ENCODE assay signal across 8 cellular contexts in genomic region chr5:151239237-151239861, GRCh38. TPM values are rescaled to one million over a fixed set of nuclear protein-coding genes. Genes with fewer than 3 reads are reported as not detected.
DNase-seq lines count a peak whose midpoint lies in the region; ATAC-seq and TF ChIP-seq lines count a peak whose summit lies in the region.

No MANE protein-coding gene starts in this region.

- H2AFZ ChIP-seq in PC-3 (ENCODE audit: low read length), result no peak overlapping the region; the same call in 1 of the 2 replicates
- H2AFZ ChIP-seq in hepatocyte, result no peak overlapping the region

- H3K4me3 ChIP-seq in PC-3 (ENCODE audit: low read length) (no peak overlapping the region), astrocyte of the cerebellum (ENCODE audit: low read depth, low read length) (no peak overlapping the region), hepatocyte (no peak overlapping the region), skeletal muscle tissue (ENCODE audit: low read length in 3 of 3) (peak overlapping the region; percentile 68 to 73 (median 70))

- H3K4me2 ChIP-seq in PC-3 (ENCODE audit: low read length) (no peak overlapping the region), hepatocyte (no peak overlapping the region)

- H4K20me1 ChIP-seq in PC-3 (ENCODE audit: low read length) (no peaks in the 10 kb centered on the region), hepatocyte (ENCODE audit: insufficient read depth, poor library complexity, severe bottlenecking) (no peaks in the 10 kb centered on the region)

- H3K27me3 ChIP-seq in PC-3 (ENCODE audit: low read length) (no peaks in the 10 kb centered on the region), hepatocyte (no peaks in the 10 kb centered on the region), skeletal muscle tissue (ENCODE audit: control insufficient read depth in 3 of 3, insufficient read depth in 3 of 3, low read length in 3 of 3) (no peaks in the 10 kb centered on the region)

- in situ Hi-C loops in astrocyte of the cerebellum (cut with HindIII; ENCODE audit: low sequenced_read_pairs), result no loop called here

- CTCF ChIA-PET in PC-3 (lab: Charles Lee), result interaction anchor here (0.6 to 1.2 kb wide), 11 partner anchors 13 to 215 kb away, joined by 3 to 20 read pairs (median 6); partner anchors contain the start of genes ANXA6, CCDC69 and GM2A

- H3K79me2 ChIP-seq in PC-3 (ENCODE audit: low read length) (no peaks in the 10 kb centered on the region), hepatocyte (no peaks in the 10 kb centered on the region)

- H3K27ac ChIP-seq in PC-3 (ENCODE audit: low read length), result no peak overlapping the region
- H3K27ac ChIP-seq in hepatocyte, result no peak overlapping the region
- peak overlapping the region; percentile 92 for H3K27ac ChIP-seq in skeletal muscle tissue (ENCODE audit: low read depth, low read length)

- H3F3A ChIP-seq in PC-3 (ENCODE audit: low read length, unreplicated experiment), result no peaks in the 10 kb centered on the region

- POLR2A ChIA-PET in PC-3 (lab: Charles Lee; ENCODE audit: unreplicated experiment), result interaction anchor here (0.5 kb wide), 1 partner anchor 59 kb away, joined by 3 read pairs; no protein-coding TSS in a partner anchor

- DNase-seq in stimulated activated CD4-positive, alpha-beta T cell treated with anti-CD3 and anti-CD28 coated beads, Interleukin-12 subunit alpha, Interleukin-12 subunit beta, amount 100 ng/mL, for 4 hours, result peak; percentile 60
- no peak for DNase-seq in stimulated activated CD4-positive, alpha-beta T cell treated with anti-CD3 and anti-CD28 coated beads, Interleukin-4, amount 100 ng/mL, for 24 hours
- peak; percentile 77 for DNase-seq in PC-3
- peak; percentile 34 for DNase-seq in astrocyte of the cerebellum (ENCODE audit: low read depth)
- DNase-seq in hepatocyte (ENCODE audit: low spot score), result peak; percentile 64

- no peaks in the 10 kb centered on the region for H3K36me3 ChIP-seq in PC-3 (ENCODE audit: low read depth, low read length)
- no peaks in the 10 kb centered on the region for H3K36me3 ChIP-seq in hepatocyte (replicated peaks; ENCODE audit: insufficient read depth, low read depth)
- no peaks in the 10 kb centered on the region for H3K36me3 ChIP-seq in skeletal muscle tissue (ENCODE audit: control insufficient read depth in 3 of 3, insufficient read depth in 3 of 3, low read length in 3 of 3)

- intact Hi-C loops in PC-3 (cut with micrococcal nuclease), result loop anchor here (1.0 to 5.0 kb wide), 4 partner anchors 15 to 113 kb away; partner anchors contain the start of gene CCDC69

- BruUV-seq in PC-3 (replicated peaks; lab: Mats Ljungman, UMichigan), result no TSS peak

- no peaks in the 10 kb centered on the region for H3K9me2 ChIP-seq in PC-3 (replicated peaks; ENCODE audit: low read length)
- no peaks in the 10 kb centered on the region for H3K9me2 ChIP-seq in hepatocyte (replicated peaks; ENCODE audit: insufficient read depth)

- H3K9me3 ChIP-seq in PC-3 (ENCODE audit: low read length) (no peaks in the 10 kb centered on the region), hepatocyte (ENCODE audit: low read depth) (no peaks in the 10 kb centered on the region), skeletal muscle tissue (ENCODE audit: control insufficient read depth in 3 of 3, low read length in 3 of 3) (no peaks in the 10 kb centered on the region)

- H3K9ac ChIP-seq in PC-3 (ENCODE audit: low read length) (no peak overlapping the region), skeletal muscle tissue (ENCODE audit: low read depth in 1 of 3, low read length in 3 of 3) (peak overlapping the region in 1 of 3 donors; percentile 77)

- ATAC-seq in HG03025 (IDR thresholded peaks at IDR 0.05; ENCODE audit: low FRiP score, unreplicated experiment), result peak; percentile 40
- peak; percentile 93 for ATAC-seq in PC-3
- ATAC-seq in HG03095 (IDR thresholded peaks at IDR 0.05; ENCODE audit: unreplicated experiment), result no peak

- WGBS in hepatocyte (ENCODE audit: low lambda C conversion rate, missing lambda C conversion rate), result 59% methylated on average over 17 of the region's 17 CpGs

- peak; percentile 94 for TF ChIP-seq CTCF in PC-3 (conservative IDR thresholded peaks at IDR 0.05; ENCODE audit: low read depth, low read length)
- TF ChIP-seq CTCF in astrocyte of the cerebellum (IDR thresholded peaks at IDR 0.05; ENCODE audit: low read depth, low read length, missing control alignments), result peak; percentile 90
- TF ChIP-seq CTCF in hepatocyte (IDR thresholded peaks at IDR 0.05; ENCODE audit: poor library complexity), result peak; percentile 61

- H3K4me1 ChIP-seq in PC-3 (ENCODE audit: insufficient read depth, low read length) (peaks cover 5% of the 10 kb centered on the region), hepatocyte (ENCODE audit: insufficient read depth) (peaks cover 4% of the 10 kb centered on the region), skeletal muscle tissue (ENCODE audit: control insufficient read depth in 3 of 3, insufficient read depth in 3 of 3, low read length in 3 of 3) (peaks cover 18 to 31% (median 26%) of the 10 kb centered on the region in 3 donors)

RNA-seq across cellular contexts. Expression of gene GM2A, which starts 13.6 kb away (rescaled TPM):
- total RNA-seq in PC-3 (2014; rRNA removed) (78.3 and 90.2 TPM in 2 replicates), hepatocyte (27.6 and 28.3 TPM in 2 replicates), skeletal muscle tissue (16.7 TPM)
- 11.4 and 14.9 TPM in 2 replicates for polyA plus RNA-seq in hepatocyte

RNA-seq across cellular contexts. Expression of gene CCDC69, which starts 15.5 kb away (rescaled TPM):
- total RNA-seq in PC-3 (2014; rRNA removed) (19.2 and 26.4 TPM in 2 replicates), hepatocyte (22.4 and 28.7 TPM in 2 replicates), skeletal muscle tissue (21.9 TPM)
- 23.6 and 27.3 TPM in 2 replicates for polyA plus RNA-seq in hepatocyte

Comparison
In these comparisons a context has a peak if more than half of its experiments do, and no peak if none do; other contexts are left out.
1. H3K4me3 ChIP-seq: peak in skeletal muscle tissue (3 of 3); none in PC-3 (single experiment), astrocyte of the cerebellum (single experiment) and hepatocyte (single experiment).
2. Peak in every context shown above with its lines, with median percentiles within 50 percentile points of each other: CTCF ChIP-seq.